ENCODE assay signal across 1 cellular context in the genomic region with DNA sequence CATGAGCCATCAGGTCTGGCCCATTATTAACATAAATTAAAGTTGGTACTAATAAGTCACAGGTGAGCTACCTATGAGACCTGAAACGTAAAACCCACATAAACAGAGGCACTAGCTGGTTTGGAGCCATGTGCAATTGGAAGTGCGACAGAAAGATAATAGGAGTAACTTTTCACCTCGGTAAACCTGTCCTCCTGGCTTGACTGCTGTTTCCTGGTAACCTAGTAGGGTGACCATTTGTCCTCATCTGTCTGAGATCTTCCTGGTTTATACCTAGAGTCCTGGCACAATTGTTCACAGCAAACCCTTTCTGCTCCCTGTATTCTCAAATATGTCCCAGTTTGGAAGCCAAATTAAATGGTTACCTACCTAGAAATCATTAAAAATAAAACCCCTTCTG.
TF ChIP-seq lines count a peak whose summit lies in the region.

No MANE protein-coding gene starts in this region.

TF ChIP-seq in HepG2, 621 proteins besides CTCF, POLR2A, EP300 and RAD21:
- TF ChIP-seq ZNF17 (CRISPR knock-in tag; IDR thresholded peaks at IDR 0.05) (no peak), RBFOX2 (IDR thresholded peaks at IDR 0.05; ENCODE audit: low read depth, low read length) (0 out of 2 replicates have a peak, but pooled peaks have one; percentile 19)
